Comparison of ENCODE assay signal across 8 cellular contexts in genomic region chr5:68711311-68712200, GRCh38.
DNase-seq lines count a peak whose midpoint lies in the region; ATAC-seq, FAIRE-seq and TF ChIP-seq lines count a peak whose summit lies in the region.

No MANE protein-coding gene starts in this region.

- intact Hi-C loops in CD4-positive, alpha-beta memory T cell (cut with micrococcal nuclease): no loop called here

- POLR2A ChIA-PET in CD4-positive, alpha-beta memory T cell (lab: Charles Lee; ENCODE audit: partially characterized antibody): interaction anchor here (0.6 to 0.8 kb wide), 2 partner anchors 276 to 1566 kb away, joined by 3 to 4 read pairs; no protein-coding TSS in a partner anchor

- H3K9me3 ChIP-seq in CD4-positive, alpha-beta memory T cell (ENCODE audit: control insufficient read depth in 1 of 2, low read length in 2 of 2): no peaks in the 10 kb centered on the region

- H3K9me3 Mint-ChIP-seq in CD4-positive, alpha-beta memory T cell: no peaks in the 10 kb centered on the region
- H3K9me3 Mint-ChIP-seq in activated naive CD4-positive, alpha-beta T cell treated with anti-CD3 and anti-CD28 coated beads, Interleukin-2, amount 50 U/mL, for 72 hours: no peaks in the 10 kb centered on the region

- DNase-seq in CD4-positive, alpha-beta memory T cell: peak in 4 of 5 donors; percentile 51 to 67 (median 60)
- DNase-seq in activated naive CD4-positive, alpha-beta T cell treated with anti-CD3 and anti-CD28 coated beads, Interleukin-2, amount 50 U/mL, for 72 hours (ENCODE audit: low spot score in 2 of 2): no peak
- peak; percentile 22 for DNase-seq in stimulated activated naive CD8-positive, alpha-beta T cell treated with anti-CD3 and anti-CD28 coated beads, Interleukin-15, Interleukin-2, amounts not matched to agents 100 U/mL and 50 U/mL, for 24 hours
- no peak for DNase-seq in SHP77 treated with DMSO at 0.1 percent for 48 hours (lab: John Stamatoyannopoulos, UW)
- DNase-seq in H54 (ENCODE audit: insufficient read length, low spot score): no peak
- DNase-seq in mucosa of gallbladder (ENCODE audit: low spot score): no peak

- FAIRE-seq in H54 (lab: Jason Lieb, UNC): no peak

- H3K27ac ChIP-seq in CD4-positive, alpha-beta memory T cell (ENCODE audit: low read depth, low read length): peak overlapping the region; percentile 43

- H3K4me3 Mint-ChIP-seq in CD4-positive, alpha-beta memory T cell: peak overlapping the region; percentile 61 to 82 (median 70)

- H3K36me3 Mint-ChIP-seq in CD4-positive, alpha-beta memory T cell: no peaks in the 10 kb centered on the region
- H3K36me3 Mint-ChIP-seq in activated naive CD4-positive, alpha-beta T cell treated with anti-CD3 and anti-CD28 coated beads, Interleukin-2, amount 50 U/mL, for 72 hours: no peaks in the 10 kb centered on the region

- peak overlapping the region; percentile 54 to 90 (median 76) for H3K27ac Mint-ChIP-seq in CD4-positive, alpha-beta memory T cell
- H3K27ac Mint-ChIP-seq in activated naive CD4-positive, alpha-beta T cell treated with anti-CD3 and anti-CD28 coated beads, Interleukin-2, amount 50 U/mL, for 72 hours: peak overlapping the region; percentile 13 to 78

- peaks cover 29% of the 10 kb centered on the region for H3K4me1 ChIP-seq in CD4-positive, alpha-beta memory T cell (ENCODE audit: insufficient read depth, low read length)

- peaks cover 23 to 30% (median 25%) of the 10 kb centered on the region in 4 donors for H3K4me1 Mint-ChIP-seq in CD4-positive, alpha-beta memory T cell

- TF ChIP-seq POLR2A in H54 (IDR thresholded peaks at IDR 0.05; ENCODE audit: low read depth, low read length): no peak

- H3K27me3 Mint-ChIP-seq in CD4-positive, alpha-beta memory T cell: peaks cover 0 to 2% of the 10 kb centered on the region in 2 donors

- CTCF ChIA-PET in CD4-positive, alpha-beta memory T cell (lab: Charles Lee; ENCODE audit: partially characterized antibody): interaction anchor here (1.1 to 1.7 kb wide), 2 partner anchors 12 to 424 kb away, joined by 4 to 5 read pairs; no protein-coding TSS in a partner anchor

- no peaks in the 10 kb centered on the region for H3K27me3 ChIP-seq in CD4-positive, alpha-beta memory T cell (ENCODE audit: insufficient read depth, low read length)

- H3K36me3 ChIP-seq in CD4-positive, alpha-beta memory T cell (ENCODE audit: insufficient read depth, low read length): no peaks in the 10 kb centered on the region

- ATAC-seq in GM19043 (IDR thresholded peaks at IDR 0.05; ENCODE audit: low read depth, unreplicated experiment): peak; percentile 91
- ATAC-seq in HG03103 (IDR thresholded peaks at IDR 0.05; ENCODE audit: low read depth, unreplicated experiment): peak; percentile 89
- peak; percentile 67 to 90 for ATAC-seq in activated naive CD4-positive, alpha-beta T cell treated with anti-CD3 and anti-CD28 coated beads, Interleukin-2, amount 50 U/mL, for 72 hours
- ATAC-seq in stimulated activated naive CD8-positive, alpha-beta T cell treated with anti-CD3 and anti-CD28 coated beads, Interleukin-15, Interleukin-2, amounts not matched to agents 100 U/mL and 50 U/mL, for 24 hours: peak; percentile 83

- H3K4me3 ChIP-seq in CD4-positive, alpha-beta memory T cell (ENCODE audit: low read length in 2 of 2): peak overlapping the region; percentile 2 to 6

Comparison
In these comparisons a context has a peak if more than half of its experiments do, and no peak if none do; other contexts are left out.
1. DNase-seq: peak in CD4-positive, alpha-beta memory T cell (4 of 5) and stimulated activated naive CD8-positive, alpha-beta T cell treated with anti-CD3 and anti-CD28 coated beads, Interleukin-15, Interleukin-2, amounts not matched to agents 100 U/mL and 50 U/mL, for 24 hours (single experiment); none in activated naive CD4-positive, alpha-beta T cell treated with anti-CD3 and anti-CD28 coated beads, Interleukin-2, amount 50 U/mL, for 72 hours (0 of 2), SHP77 treated with DMSO at 0.1 percent for 48 hours (single experiment), H54 (single experiment) and mucosa of gallbladder (single experiment).
2. Peak in every context shown above with its lines, with median percentiles within 50 percentile points of each other: ATAC-seq.